ENCODE assay signal across 7 cellular contexts in genomic region chr4:49091883-49092282, GRCh38.
A peak's percentile ranks its signal among the peaks of the same experiment; 100 is the strongest.
DNase-seq lines count a peak whose midpoint lies in the region; ATAC-seq and TF ChIP-seq lines count a peak whose summit lies in the region.
"Not testable (repeated sequence)": the region's sequence is repeated elsewhere in the genome, so short reads cannot be mapped to it uniquely, and the experiment has no call there.

No MANE protein-coding gene starts in this region.

- H3K4me3 ChIP-seq in HUES48 (ENCODE audit: low read depth, low read length) (peak overlapping the region; percentile 28), endodermal cell (ENCODE audit: low read length) (peak overlapping the region; percentile 69)
- not testable (repeated sequence) for H3K4me3 ChIP-seq in right cardiac atrium (ENCODE audit: low read length); mucosa of descending colon

- H3K27me3 Mint-ChIP-seq in endodermal cell (ENCODE audit: insufficient read depth); stimulated activated memory B cell treated with anti-CD40 and anti-IgM and Interleukin-4, amounts not matched to agents 10 μg/mL and 1 μg/mL and 100 μg/mL, for 72 hours: not testable (repeated sequence)

- H3K9me3 Mint-ChIP-seq in endodermal cell: peaks cover 73% of the 10 kb centered on the region
- peaks cover 34% of the 10 kb centered on the region for H3K9me3 Mint-ChIP-seq in stimulated activated memory B cell treated with anti-CD40 and anti-IgM and Interleukin-4, amounts not matched to agents 10 μg/mL and 1 μg/mL and 100 μg/mL, for 72 hours

- not testable (repeated sequence) for TF ChIP-seq CTCF in endodermal cell (conservative IDR thresholded peaks at IDR 0.05); mucosa of descending colon (IDR thresholded peaks at IDR 0.05)

- H3K36me3 Mint-ChIP-seq in endodermal cell (ENCODE audit: low read depth): peaks cover 22% of the 10 kb centered on the region
- peaks cover 28% of the 10 kb centered on the region for H3K36me3 Mint-ChIP-seq in stimulated activated memory B cell treated with anti-CD40 and anti-IgM and Interleukin-4, amounts not matched to agents 10 μg/mL and 1 μg/mL and 100 μg/mL, for 72 hours

- peaks cover 69% of the 10 kb centered on the region for H3K9me3 ChIP-seq in HUES48 (ENCODE audit: control insufficient read depth, insufficient read depth, low read length)
- peaks cover 71% of the 10 kb centered on the region for H3K9me3 ChIP-seq in endodermal cell (ENCODE audit: control insufficient read depth, low read length)
- not testable (repeated sequence) for H3K9me3 ChIP-seq in right cardiac atrium (ENCODE audit: control insufficient read depth, low read length)
- H3K9me3 ChIP-seq in mucosa of descending colon: peaks cover 43% of the 10 kb centered on the region

- H3K27me3 ChIP-seq in HUES48 (ENCODE audit: control insufficient read depth, insufficient read depth, low read length); endodermal cell (ENCODE audit: control insufficient read depth, insufficient read depth, low read length, poor library complexity, severe bottlenecking); right cardiac atrium (ENCODE audit: control insufficient read depth, insufficient read depth): not testable (repeated sequence)

- 65 to 69% methylated on average over 7 of the region's 7 CpGs for WGBS in endodermal cell (ENCODE audit: insufficient coverage in 1 of 2, insufficient read length in 1 of 2), 2 experiments
- WGBS in right cardiac atrium: 54% methylated on average over 7 of the region's 7 CpGs

- H3K4me3 Mint-ChIP-seq in endodermal cell; stimulated activated memory B cell treated with anti-CD40 and anti-IgM and Interleukin-4, amounts not matched to agents 10 μg/mL and 1 μg/mL and 100 μg/mL, for 72 hours: not testable (repeated sequence)

- H3K27ac Mint-ChIP-seq in endodermal cell; stimulated activated memory B cell treated with anti-CD40 and anti-IgM and Interleukin-4, amounts not matched to agents 10 μg/mL and 1 μg/mL and 100 μg/mL, for 72 hours: not testable (repeated sequence)

- intact Hi-C loops in right cardiac atrium (cut with DNase I); mucosa of descending colon (cut with DNase I, micrococcal nuclease): not testable (repeated sequence)

- ATAC-seq in GM18909 (IDR thresholded peaks at IDR 0.05; ENCODE audit: poor library complexity, unreplicated experiment): peak; percentile 29
- ATAC-seq in HG02852 (IDR thresholded peaks at IDR 0.05; ENCODE audit: unreplicated experiment): peak; percentile 29
- peak; percentile 61 to 67 for ATAC-seq in right cardiac atrium
- ATAC-seq in mucosa of descending colon: peak; percentile 44
- peak; percentile 43 for ATAC-seq in stimulated activated memory B cell treated with anti-CD40 and anti-IgM and Interleukin-4, amounts not matched to agents 10 μg/mL and 1 μg/mL and 100 μg/mL, for 72 hours

- not testable (repeated sequence) for H3K27ac ChIP-seq in HUES48 (ENCODE audit: low read depth, low read length); endodermal cell (ENCODE audit: low read depth, low read length); right cardiac atrium (ENCODE audit: low read length)

- H3K9ac ChIP-seq in HUES48 (ENCODE audit: low read depth, low read length); endodermal cell (ENCODE audit: extremely low read depth, low read length, poor library complexity, severe bottlenecking): not testable (repeated sequence)

- not testable (repeated sequence) for H3K4me1 Mint-ChIP-seq in endodermal cell; stimulated activated memory B cell treated with anti-CD40 and anti-IgM and Interleukin-4, amounts not matched to agents 10 μg/mL and 1 μg/mL and 100 μg/mL, for 72 hours

- not testable (repeated sequence) for H3K4me1 ChIP-seq in HUES48 (ENCODE audit: control insufficient read depth, insufficient read depth, low read length); endodermal cell (ENCODE audit: control insufficient read depth, insufficient read depth, low read length); right cardiac atrium (ENCODE audit: control insufficient read depth, insufficient read depth, low read length); mucosa of descending colon (ENCODE audit: low read depth)

- H3K36me3 ChIP-seq in HUES48 (ENCODE audit: control insufficient read depth, insufficient read depth, low read length); endodermal cell (ENCODE audit: control insufficient read depth, insufficient read depth, low read length); mucosa of descending colon (ENCODE audit: low read depth): not testable (repeated sequence)

- DNase-seq in endodermal cell, right cardiac atrium, mucosa of descending colon: not testable (repeated sequence)
